In genomic region chr6:28658475-28659249, GRCh38 we compare ENCODE assay signal across 8 cellular contexts.
DNase-seq lines count a peak whose midpoint lies in the region; ATAC-seq and TF ChIP-seq lines count a peak whose summit lies in the region.

No MANE protein-coding gene starts in this region.

- no peaks in the 10 kb centered on the region for H3K36me3 ChIP-seq in NT2/D1 (ENCODE audit: insufficient read depth, insufficient read length, low read length)
- no peaks in the 10 kb centered on the region for H3K36me3 ChIP-seq in osteoblast (ENCODE audit: insufficient read depth, low read length)

- peak overlapping the region; percentile 43 for H3K4me3 ChIP-seq in NT2/D1 (ENCODE audit: insufficient read length, low read depth)
- H3K4me3 ChIP-seq in osteoblast (ENCODE audit: insufficient read depth, low read length), result peak overlapping the region; percentile 75

- H3K4me1 Mint-ChIP-seq in effector memory CD8-positive, alpha-beta T cell (ENCODE audit: low read depth in 2 of 2), result peaks cover 6 to 15% of the 10 kb centered on the region in 2 donors

- peaks cover 8% of the 10 kb centered on the region for H3K36me3 Mint-ChIP-seq in effector memory CD8-positive, alpha-beta T cell (ENCODE audit: insufficient read depth)

- ATAC-seq in GM21619 (IDR thresholded peaks at IDR 0.05; ENCODE audit: unreplicated experiment), result peak; percentile 10
- no peak for ATAC-seq in effector memory CD8-positive, alpha-beta T cell (replicated peaks)
- no peak for ATAC-seq in HG03565 (IDR thresholded peaks at IDR 0.05; ENCODE audit: unreplicated experiment)

- peak overlapping the region; percentile 60 to 63 for H3K4me3 Mint-ChIP-seq in effector memory CD8-positive, alpha-beta T cell

- peaks cover 64 to 76% of the 10 kb centered on the region in 2 donors for H3K27me3 Mint-ChIP-seq in effector memory CD8-positive, alpha-beta T cell

- no peaks in the 10 kb centered on the region for H4K20me1 ChIP-seq in osteoblast (ENCODE audit: insufficient read depth, low read length)

- H2AFZ ChIP-seq in osteoblast (ENCODE audit: low read length), result peak overlapping the region; percentile 56

- peak overlapping the region; percentile 62 to 73 for H3K27ac Mint-ChIP-seq in effector memory CD8-positive, alpha-beta T cell

- H3K9me3 ChIP-seq in NT2/D1 (ENCODE audit: insufficient read depth, low read length) (no peaks in the 10 kb centered on the region), osteoblast (ENCODE audit: low read depth, low read length) (no peaks in the 10 kb centered on the region)

- H3K79me2 ChIP-seq in osteoblast (ENCODE audit: insufficient read depth, low read length), result no peaks in the 10 kb centered on the region

- DNase-seq in NT2/D1 (ENCODE audit: low read depth, low spot score) (no peak), osteoblast (ENCODE audit: insufficient read length, low spot score, missing footprints) (no peak), RPMI8226 (no peak)
- DNase-seq in effector memory CD8-positive, alpha-beta T cell, result no peak
- DNase-seq in activated CD4-positive, CD25-positive, alpha-beta regulatory T cell (lab: John Stamatoyannopoulos, UW), result no peak
- no peak for DNase-seq in activated CD8-positive, alpha-beta memory T cell treated with anti-CD3 and anti-CD28 coated beads, Interleukin-2, amount 50 U/mL, for 48 hours

- peaks cover 0 to 2% of the 10 kb centered on the region in 2 donors for H3K9me3 Mint-ChIP-seq in effector memory CD8-positive, alpha-beta T cell

- H3K9ac ChIP-seq in NT2/D1 (ENCODE audit: insufficient read length, low read depth), result peak overlapping the region; percentile 26

- H3K27me3 ChIP-seq in NT2/D1 (ENCODE audit: insufficient read depth, insufficient read length), result no peaks in the 10 kb centered on the region
- peaks cover 9% of the 10 kb centered on the region for H3K27me3 ChIP-seq in osteoblast (ENCODE audit: insufficient read depth, low read length)

- peak overlapping the region; percentile 98 for H3K4me2 ChIP-seq in osteoblast (ENCODE audit: insufficient read depth, low read length)

- H3K4me1 ChIP-seq in NT2/D1 (ENCODE audit: insufficient read depth, insufficient read length), result no peaks in the 10 kb centered on the region
- peaks cover 16% of the 10 kb centered on the region for H3K4me1 ChIP-seq in osteoblast (ENCODE audit: insufficient read depth, low read length)

- H3K27ac ChIP-seq in osteoblast (ENCODE audit: low read depth, low read length), result no peak overlapping the region

- no peak for TF ChIP-seq CTCF in osteoblast (IDR thresholded peaks at IDR 0.05; ENCODE audit: extremely low read depth, low read depth, low read length)
